In the genomic region with DNA sequence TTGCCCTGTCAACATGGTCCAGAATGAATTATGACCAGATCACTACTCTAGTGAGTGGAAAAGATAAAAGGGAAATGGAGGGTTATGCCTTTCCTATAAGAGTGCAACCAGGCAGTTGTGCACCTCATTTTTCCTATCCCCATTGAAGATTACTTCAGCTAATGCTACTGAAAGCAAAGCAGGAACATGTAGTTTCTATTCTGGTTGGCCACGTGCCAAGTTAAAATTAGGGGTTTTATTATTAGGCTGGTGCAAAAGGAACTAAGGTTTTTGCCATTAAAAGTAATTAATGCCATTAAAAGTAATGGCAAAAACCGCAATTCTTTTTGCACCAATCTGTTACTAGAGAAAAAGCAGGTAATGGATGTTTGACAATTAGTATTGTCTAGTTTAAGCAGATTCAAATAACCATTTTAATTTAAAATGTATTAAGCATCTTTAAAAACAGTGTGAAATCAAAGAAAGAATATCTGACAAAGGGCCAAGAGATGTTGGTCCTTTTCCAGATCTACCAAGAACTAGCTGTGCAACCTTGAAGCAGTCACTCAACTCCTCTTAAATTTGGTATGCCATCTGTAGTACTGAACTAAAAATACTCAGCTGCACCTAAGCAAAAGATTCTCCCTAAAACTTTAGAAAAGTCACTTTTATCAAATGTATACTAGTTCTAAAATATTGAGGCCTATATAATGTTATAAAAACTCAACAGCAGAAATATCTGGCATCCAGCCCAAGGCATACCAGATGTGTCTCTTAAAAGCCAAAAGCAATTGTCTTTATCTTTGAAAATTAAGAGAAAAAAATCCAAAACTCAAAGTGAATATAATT, we compare ENCODE assay signal across 23 cellular contexts.
DNase-seq lines count a peak whose midpoint lies in the region; ATAC-seq and TF ChIP-seq lines count a peak whose summit lies in the region.
"Had no signal": no experiment of that assay in that cellular context is flagged by ENCODE, and none has a peak within 500 bp of the region (broad histone marks: within the 10 kb centered on the region; RNA-seq: fewer than 3 reads in every experiment).

No MANE protein-coding gene starts in this region.

- H3K9me3 ChIP-seq in BE2C (no peaks in the 10 kb centered on the region), mammary epithelial cell (replicated peaks; ENCODE audit: insufficient read depth, low read length) (no peaks in the 10 kb centered on the region)
- H3K9me3 ChIP-seq: adrenal gland, heart right ventricle, pancreas, right lobe of liver, suprapubic skin, vagina had no signal

- no peak overlapping the region for H3K4me3 ChIP-seq in BE2C (ENCODE audit: low read depth, low read length)
- no peak overlapping the region for H3K4me3 ChIP-seq in fibroblast of the aortic adventitia (ENCODE audit: low read depth, low read length)
- no peak overlapping the region for H3K4me3 ChIP-seq in mammary epithelial cell (replicated peaks in 1 of 3; ENCODE audit: insufficient read depth in 1 of 3, low read depth in 2 of 3, low read length in 3 of 3)
- H3K4me3 ChIP-seq: adrenal gland, heart right ventricle, lung, pancreas, right lobe of liver, suprapubic skin, vagina had no signal

- no peaks in the 10 kb centered on the region for H3K79me2 ChIP-seq in mammary epithelial cell (ENCODE audit: insufficient read depth, low read length)

- intact Hi-C loops in mammary epithelial cell (cut with micrococcal nuclease) = no loop called here

- H3K27me3 ChIP-seq in BE2C = no peaks in the 10 kb centered on the region
- no peaks in the 10 kb centered on the region for H3K27me3 ChIP-seq in mammary epithelial cell (ENCODE audit: insufficient read depth, low read length)
- H3K27me3 ChIP-seq: adrenal gland, heart right ventricle, pancreas, right lobe of liver, suprapubic skin, vagina had no signal

- H3K36me3 ChIP-seq in BE2C = no peaks in the 10 kb centered on the region
- no peaks in the 10 kb centered on the region for H3K36me3 ChIP-seq in mammary epithelial cell (ENCODE audit: insufficient read depth, low read length)
- H3K36me3 ChIP-seq: adrenal gland, heart right ventricle, pancreas, right lobe of liver, suprapubic skin, vagina had no signal

- ATAC-seq in GM19328 (IDR thresholded peaks at IDR 0.05; ENCODE audit: unreplicated experiment) (no peak), GM21737 (IDR thresholded peaks at IDR 0.05; ENCODE audit: unreplicated experiment) (no peak)
- ATAC-seq: pancreas, right lobe of liver had no signal

- dilution Hi-C loops in mammary epithelial cell (cut with HindIII; ENCODE audit: low sequenced_read_pairs) = no loop called here

- H3K9ac ChIP-seq in mammary epithelial cell (ENCODE audit: insufficient read depth, low read length) = no peak overlapping the region

- CTCF ChIA-PET in mammary epithelial cell (lab: Charles Lee; ENCODE audit: low non-redundant PET) = no interaction called here

- in situ Hi-C loops in mammary epithelial cell (cut with MboI; ENCODE audit: low sequenced_read_pairs in 2 of 2) = no loop called here

- no peaks in the 10 kb centered on the region for H4K20me1 ChIP-seq in mammary epithelial cell (ENCODE audit: insufficient read depth, low read length)

- peaks cover 16% of the 10 kb centered on the region for H3K4me1 ChIP-seq in BE2C
- H3K4me1 ChIP-seq in mammary epithelial cell (ENCODE audit: insufficient read depth, low read length) = no peaks in the 10 kb centered on the region
- H3K4me1 ChIP-seq: adrenal gland, pancreas, right lobe of liver, suprapubic skin had no signal

- TF ChIP-seq CTCF in BE2C (IDR thresholded peaks at IDR 0.05; ENCODE audit: low read depth, low read length) (no peak), fibroblast of the aortic adventitia (IDR thresholded peaks at IDR 0.05; ENCODE audit: insufficient read depth, low read length) (no peak), mammary epithelial cell (conservative IDR thresholded peaks at IDR 0.05 in 1 of 2, IDR thresholded peaks at IDR 0.05 in 1 of 2; ENCODE audit: extremely low read depth in 1 of 2, insufficient read depth in 1 of 2, low read depth in 1 of 2, low read length in 2 of 2) (no peak)

- no peak overlapping the region for H3K27ac ChIP-seq in mammary epithelial cell (ENCODE audit: insufficient read depth, low read depth, low read length)
- H3K27ac ChIP-seq: adrenal gland, HL-60, pancreas, right lobe of liver, suprapubic skin, vagina had no signal

- H2AFZ ChIP-seq in mammary epithelial cell (ENCODE audit: low read depth, low read length) = no peak overlapping the region

- BruUV-seq in mammary epithelial cell (replicated peaks; lab: Mats Ljungman, UMichigan) = no TSS peak

- H3K4me2 ChIP-seq in mammary epithelial cell (ENCODE audit: insufficient read depth, low read depth, low read length) = no peak overlapping the region

- 30% methylated on average over 2 of the region's 2 CpGs for WGBS in mammary epithelial cell (ENCODE audit: low coverage, missing lambda C conversion rate)

- DNase-seq in BE2C = peak; percentile 32
- peak; percentile 25 for DNase-seq in NAMALWA (ENCODE audit: low spot score)
- DNase-seq in RPMI8226 = peak; percentile 32
- DNase-seq in fibroblast of the aortic adventitia (ENCODE audit: low read depth) = peak; percentile 78
- no peak for DNase-seq in epidermal melanocyte (ENCODE audit: insufficient read length, low spot score)
- DNase-seq in mammary epithelial cell = no peak
- DNase-seq: activated effector memory CD4-positive, alpha-beta T cell treated with anti-CD3 and anti-CD28 coated beads, Interleukin-2, amount 50 U/mL, for 16 hours; adrenal gland; caudate nucleus; CD4-positive, alpha-beta T cell; DMS53; heart right ventricle; naive B cell; pancreas; right lobe of liver; stimulated activated CD4-positive, alpha-beta T cell treated with anti-CD3 and anti-CD28 coated beads, Interleukin-15, amount 100 ng/mL, for 24 hours; SW 1271 had no signal

Comparison
In these comparisons a context has a peak if more than half of its experiments do, and no peak if none do; other contexts are left out.
1. DNase-seq: peak in BE2C (single experiment), NAMALWA (single experiment), RPMI8226 (single experiment) and fibroblast of the aortic adventitia (single experiment); none in epidermal melanocyte (single experiment) and mammary epithelial cell (single experiment).